ENCODE assay signal across 1 cellular context in genomic region chr9:104025945-104026344, GRCh38.
TF ChIP-seq lines count a peak whose summit lies in the region.

No MANE protein-coding gene starts in this region.

TF ChIP-seq in HEK293T, 16 proteins besides CTCF, POLR2A, EP300 and RAD21 (continued from another document):
- no peak for TF ChIP-seq FOXM1 (IDR thresholded peaks at IDR 0.05; ENCODE audit: borderline replicate concordance)
- TF ChIP-seq CTBP1 (IDR thresholded peaks at IDR 0.05; ENCODE audit: borderline replicate concordance) = no peak
- no peak for TF ChIP-seq HDGF (IDR thresholded peaks at IDR 0.05; ENCODE audit: borderline replicate concordance)
- no peak for TF ChIP-seq SP1 (IDR thresholded peaks at IDR 0.05)
- TF ChIP-seq FOXA1 (IDR thresholded peaks at IDR 0.05) = no peak
- no peak for TF ChIP-seq FOXK2 (IDR thresholded peaks at IDR 0.05)
- no peak for TF ChIP-seq SUZ12 (IDR thresholded peaks at IDR 0.05)
- TF ChIP-seq NFRKB (IDR thresholded peaks at IDR 0.05) = no peak
